ENCODE assay signal across 11 cellular contexts in genomic region chr1:21924503-21925005, GRCh38. TPM values are rescaled to one million over a fixed set of nuclear protein-coding genes. Genes with fewer than 3 reads are reported as not detected.
DNase-seq lines count a peak whose midpoint lies in the region; ATAC-seq and TF ChIP-seq lines count a peak whose summit lies in the region.
"Had no signal": no experiment of that assay in that cellular context is flagged by ENCODE, and none has a peak within 500 bp of the region (broad histone marks: within the 10 kb centered on the region; RNA-seq: fewer than 3 reads in every experiment).

No MANE protein-coding gene starts in this region.

- no peak overlapping the region for H3K4me2 ChIP-seq in MM.1S (ENCODE audit: low read depth, low read length)

- no peaks in the 10 kb centered on the region for H3K9me2 ChIP-seq in MM.1S (replicated peaks; ENCODE audit: insufficient read depth, low read length)

- no peak overlapping the region for H3K9ac ChIP-seq in MM.1S (ENCODE audit: low read length)

- no peaks in the 10 kb centered on the region for H3K9me3 Mint-ChIP-seq in natural killer cell treated with Interleukin-12 subunit alpha and Interleukin-12 subunit beta and Interleukin-15 and Interleukin-18, amount 100 ng/mL, for 72 hours
- H3K9me3 Mint-ChIP-seq: natural killer cell had no signal

- no peaks in the 10 kb centered on the region for H3K4me1 Mint-ChIP-seq in natural killer cell treated with Interleukin-12 subunit alpha and Interleukin-12 subunit beta and Interleukin-15 and Interleukin-18, amount 100 ng/mL, for 72 hours (ENCODE audit: low read depth in 2 of 2)
- H3K4me1 Mint-ChIP-seq: natural killer cell had no signal

- H3K36me3 Mint-ChIP-seq in natural killer cell treated with Interleukin-12 subunit alpha and Interleukin-12 subunit beta and Interleukin-15 and Interleukin-18, amount 100 ng/mL, for 72 hours, result no peaks in the 10 kb centered on the region
- H3K36me3 Mint-ChIP-seq: natural killer cell had no signal

- H2AFZ ChIP-seq in MM.1S (ENCODE audit: low read length), result no peak overlapping the region

- peak overlapping the region; percentile 32 for H3K4me3 ChIP-seq in coronary artery
- H3K4me3 ChIP-seq in tibial artery, result no peak overlapping the region
- H3K4me3 ChIP-seq in MM.1S (ENCODE audit: low read length), result no peak overlapping the region

- H3K9me3 ChIP-seq in tibial artery (no peaks in the 10 kb centered on the region), MM.1S (replicated peaks; ENCODE audit: insufficient read depth, low read length) (no peaks in the 10 kb centered on the region)

- H3K36me3 ChIP-seq in tibial artery (peaks cover 0 to 5% (median 0%) of the 10 kb centered on the region in 3 donors), MM.1S (replicated peaks; ENCODE audit: insufficient read depth, low read length) (no peaks in the 10 kb centered on the region)

- H3K27me3 ChIP-seq in tibial artery, result no peaks in the 10 kb centered on the region
- H3K27me3 ChIP-seq in MM.1S (replicated peaks; ENCODE audit: insufficient read depth, low read length), result peaks cover 8% of the 10 kb centered on the region

- no peak for TF ChIP-seq CTCF in coronary artery (IDR thresholded peaks at IDR 0.05)
- no peak for TF ChIP-seq CTCF in tibial artery (IDR thresholded peaks at IDR 0.05)
- no peak for TF ChIP-seq CTCF in MM.1S (IDR thresholded peaks at IDR 0.05; ENCODE audit: low read length)

- H4K20me1 ChIP-seq in MM.1S (ENCODE audit: insufficient read depth, low read length), result no peaks in the 10 kb centered on the region

- no peaks in the 10 kb centered on the region for H3K27me3 Mint-ChIP-seq in natural killer cell treated with Interleukin-12 subunit alpha and Interleukin-12 subunit beta and Interleukin-15 and Interleukin-18, amount 100 ng/mL, for 72 hours

- no peaks in the 10 kb centered on the region for H3K79me2 ChIP-seq in MM.1S (ENCODE audit: low read length)

- H3K4me3 Mint-ChIP-seq in natural killer cell treated with Interleukin-12 subunit alpha and Interleukin-12 subunit beta and Interleukin-15 and Interleukin-18, amount 100 ng/mL, for 72 hours, result no peak overlapping the region
- H3K4me3 Mint-ChIP-seq: natural killer cell had no signal

- no peak overlapping the region for H3K27ac Mint-ChIP-seq in natural killer cell treated with Interleukin-12 subunit alpha and Interleukin-12 subunit beta and Interleukin-15 and Interleukin-18, amount 100 ng/mL, for 72 hours
- H3K27ac Mint-ChIP-seq: natural killer cell had no signal

- intact Hi-C loops in tibial artery (cut with DNase I; ENCODE audit: low total_unique reads), result no loop called here
- intact Hi-C loops in posterior cingulate gyrus (cut with DNase I), result no loop called here

- no peaks in the 10 kb centered on the region for H3F3A ChIP-seq in MM.1S (ENCODE audit: insufficient read depth, low read length)

- H3K27ac ChIP-seq in coronary artery (peak overlapping the region; percentile 96 to 100), tibial artery (peak overlapping the region; percentile 96 to 97), MM.1S (ENCODE audit: low read length) (no peak overlapping the region)

- no peak for ATAC-seq in natural killer cell treated with Interleukin-12 subunit alpha and Interleukin-12 subunit beta and Interleukin-15 and Interleukin-18, amount 100 ng/mL, for 72 hours
- ATAC-seq: natural killer cell had no signal

- DNase-seq in MV-4-11 (lab: John Stamatoyannopoulos, UW) (peak; percentile 89), coronary artery (ENCODE audit: low spot score) (no peak), lung microvascular endothelial cell (ENCODE audit: low read depth in 2 of 2) (peak; percentile 90 to 92), tibial artery (peak in 1 of 2 donors; percentile 71), posterior cingulate gyrus (no peak), MM.1S (no peak), NCI-H2171 treated with DMSO at 0.1 percent for 48 hours (lab: John Stamatoyannopoulos, UW) (no peak)
- DNase-seq in natural killer cell treated with Interleukin-12 subunit alpha and Interleukin-12 subunit beta and Interleukin-15 and Interleukin-18, amount 100 ng/mL, for 72 hours (ENCODE audit: low spot score), result no peak
- DNase-seq: central memory CD4-positive, alpha-beta T cell; natural killer cell; NCI-H446 treated with DMSO at 0.1 percent for 48 hours had no signal

- H3K4me1 ChIP-seq in tibial artery, result peaks cover 16 to 100% (median 88%) of the 10 kb centered on the region in 4 donors
- no peaks in the 10 kb centered on the region for H3K4me1 ChIP-seq in MM.1S (ENCODE audit: low read length)

RNA-seq across cellular contexts. Expression of gene HSPG2, which starts 12.6 kb away (rescaled TPM):
- 250 and 367 TPM in 2 replicates for total RNA-seq in lung microvascular endothelial cell
- total RNA-seq in natural killer cell treated with Interleukin-12 subunit alpha and Interleukin-12 subunit beta and Interleukin-15 and Interleukin-18, amount 100 ng/mL, for 72 hours, result under 1 TPM in 1 of 2 donors, not detected in 1; 0.20 TPM

RNA-seq across cellular contexts. Expression of gene CELA3B, which starts 52.3 kb away (rescaled TPM):
- total RNA-seq in lung microvascular endothelial cell, result under 0.01 TPM in 1 of 2 replicates, not detected in the other
- total RNA-seq in natural killer cell treated with Interleukin-12 subunit alpha and Interleukin-12 subunit beta and Interleukin-15 and Interleukin-18, amount 100 ng/mL, for 72 hours, result not detected
- total RNA-seq: natural killer cell had no signal

Comparison
In these comparisons a context has a peak if more than half of its experiments do, and no peak if none do; other contexts are left out.
1. DNase-seq: peak in MV-4-11 (single experiment) and lung microvascular endothelial cell (2 of 2); none in coronary artery (single experiment), posterior cingulate gyrus (0 of 10), natural killer cell treated with Interleukin-12 subunit alpha and Interleukin-12 subunit beta and Interleukin-15 and Interleukin-18, amount 100 ng/mL, for 72 hours (single experiment), MM.1S (single experiment) and NCI-H2171 treated with DMSO at 0.1 percent for 48 hours (single experiment).
2. RNA of gene HSPG2, which starts 12.6 kb away (total RNA-seq): 250 to 367 TPM in lung microvascular endothelial cell; 0.20 TPM in natural killer cell treated with Interleukin-12 subunit alpha and Interleukin-12 subunit beta and Interleukin-15 and Interleukin-18, amount 100 ng/mL, for 72 hours; every median in the first group is over 100 times any median in the second.